Comparison of ENCODE assay signal across 14 cellular contexts in genomic region chr21:17782051-17782450, GRCh38. TPM values are rescaled to one million over a fixed set of nuclear protein-coding genes. Genes with fewer than 3 reads are reported as not detected.
DNase-seq lines count a peak whose midpoint lies in the region; ATAC-seq and TF ChIP-seq lines count a peak whose summit lies in the region.
"Had no signal": no experiment of that assay in that cellular context is flagged by ENCODE, and none has a peak within 500 bp of the region (broad histone marks: within the 10 kb centered on the region; RNA-seq: fewer than 3 reads in every experiment).

No MANE protein-coding gene starts in this region.

- TF ChIP-seq CTCF in tibial nerve (IDR thresholded peaks at IDR 0.05): no peak

- H3K4me3 Mint-ChIP-seq in activated T-cell treated with anti-CD3 and anti-CD28 coated beads, Interleukin-2, amount 50 U/mL, for 72 hours: peak overlapping the region in 1 of 2 donors; percentile 46
- peak overlapping the region; percentile 35 for H3K4me3 Mint-ChIP-seq in activated naive CD8-positive, alpha-beta T cell treated with anti-CD3 and anti-CD28 coated beads for 36 hours
- H3K4me3 Mint-ChIP-seq in stimulated activated memory B cell treated with anti-CD40 and anti-IgM and Interleukin-4, amounts not matched to agents 10 μg/mL and 1 μg/mL and 100 μg/mL, for 72 hours: no peak overlapping the region

- peak overlapping the region; percentile 59 for H3K27ac Mint-ChIP-seq in activated T-cell treated with anti-CD3 and anti-CD28 coated beads, Interleukin-2, amount 50 U/mL, for 72 hours
- H3K27ac Mint-ChIP-seq in activated naive CD8-positive, alpha-beta T cell treated with anti-CD3 and anti-CD28 coated beads for 36 hours: peak overlapping the region; percentile 93
- H3K27ac Mint-ChIP-seq in stimulated activated memory B cell treated with anti-CD40 and anti-IgM and Interleukin-4, amounts not matched to agents 10 μg/mL and 1 μg/mL and 100 μg/mL, for 72 hours: peak overlapping the region; percentile 57

- H3K27me3 ChIP-seq in tibial nerve: no peaks in the 10 kb centered on the region
- H3K27me3 ChIP-seq: cardiac muscle cell, ovary had no signal

- no peaks in the 10 kb centered on the region for H3K27me3 Mint-ChIP-seq in activated T-cell treated with anti-CD3 and anti-CD28 coated beads, Interleukin-2, amount 50 U/mL, for 72 hours (ENCODE audit: low read depth)
- H3K27me3 Mint-ChIP-seq in activated naive CD8-positive, alpha-beta T cell treated with anti-CD3 and anti-CD28 coated beads for 36 hours: no peaks in the 10 kb centered on the region
- H3K27me3 Mint-ChIP-seq in stimulated activated memory B cell treated with anti-CD40 and anti-IgM and Interleukin-4, amounts not matched to agents 10 μg/mL and 1 μg/mL and 100 μg/mL, for 72 hours: no peaks in the 10 kb centered on the region

- H3K36me3 ChIP-seq in KOPT-K1 (ENCODE audit: insufficient read depth, low read length): peaks cover 14% of the 10 kb centered on the region
- peaks cover 0 to 24% (median 0%) of the 10 kb centered on the region in 3 donors for H3K36me3 ChIP-seq in tibial nerve
- H3K36me3 ChIP-seq: ovary had no signal

- TF ChIP-seq EP300 in tibial nerve (IDR thresholded peaks at IDR 0.05): no peak

- peaks cover 4% of the 10 kb centered on the region for H3K9me3 ChIP-seq in KOPT-K1 (ENCODE audit: insufficient read depth, low read length, poor library complexity, severe bottlenecking)
- H3K9me3 ChIP-seq in tibial nerve: no peaks in the 10 kb centered on the region
- H3K9me3 ChIP-seq: ovary had no signal

- TF ChIP-seq POLR2A in tibial nerve (IDR thresholded peaks at IDR 0.05): no peak

- no peak for ATAC-seq in activated T-cell treated with anti-CD3 and anti-CD28 coated beads, Interleukin-2, amount 50 U/mL, for 72 hours (replicated peaks in 1 of 2)
- ATAC-seq in stimulated activated memory B cell treated with anti-CD40 and anti-IgM and Interleukin-4, amounts not matched to agents 10 μg/mL and 1 μg/mL and 100 μg/mL, for 72 hours: no peak

- peaks cover 8 to 18% of the 10 kb centered on the region in 2 donors for H3K36me3 Mint-ChIP-seq in activated T-cell treated with anti-CD3 and anti-CD28 coated beads, Interleukin-2, amount 50 U/mL, for 72 hours (ENCODE audit: insufficient read depth in 2 of 2)
- H3K36me3 Mint-ChIP-seq in activated naive CD8-positive, alpha-beta T cell treated with anti-CD3 and anti-CD28 coated beads for 36 hours: peaks cover 52% of the 10 kb centered on the region
- H3K36me3 Mint-ChIP-seq in stimulated activated memory B cell treated with anti-CD40 and anti-IgM and Interleukin-4, amounts not matched to agents 10 μg/mL and 1 μg/mL and 100 μg/mL, for 72 hours: peaks cover 26% of the 10 kb centered on the region

- H3K4me1 Mint-ChIP-seq in activated T-cell treated with anti-CD3 and anti-CD28 coated beads, Interleukin-2, amount 50 U/mL, for 72 hours (ENCODE audit: low read depth): peaks cover 85% of the 10 kb centered on the region
- H3K4me1 Mint-ChIP-seq in activated naive CD8-positive, alpha-beta T cell treated with anti-CD3 and anti-CD28 coated beads for 36 hours: peaks cover 85% of the 10 kb centered on the region
- peaks cover 63% of the 10 kb centered on the region for H3K4me1 Mint-ChIP-seq in stimulated activated memory B cell treated with anti-CD40 and anti-IgM and Interleukin-4, amounts not matched to agents 10 μg/mL and 1 μg/mL and 100 μg/mL, for 72 hours

- DNase-seq in activated T-cell treated with anti-CD3 and anti-CD28 coated beads, Interleukin-2, amount 50 U/mL, for 72 hours: no peak
- no peak for DNase-seq in activated T-cell treated with anti-CD3 and anti-CD28 coated beads, Interleukin-2, amount 50 U/mL, for 48 hours
- no peak for DNase-seq in activated naive CD8-positive, alpha-beta T cell treated with anti-CD3 and anti-CD28 coated beads for 36 hours
- DNase-seq in KG1 (lab: John Stamatoyannopoulos, UW): no peak
- DNase-seq in foreskin melanocyte: no peak
- no peak for DNase-seq in tibial nerve (ENCODE audit: low spot score in 2 of 2)
- DNase-seq: ACHN, ovary, substantia nigra, WERI-Rb-1 had no signal

- no peaks in the 10 kb centered on the region for H3K9me3 Mint-ChIP-seq in activated T-cell treated with anti-CD3 and anti-CD28 coated beads, Interleukin-2, amount 50 U/mL, for 72 hours
- peaks cover 9% of the 10 kb centered on the region for H3K9me3 Mint-ChIP-seq in activated naive CD8-positive, alpha-beta T cell treated with anti-CD3 and anti-CD28 coated beads for 36 hours
- peaks cover 2% of the 10 kb centered on the region for H3K9me3 Mint-ChIP-seq in stimulated activated memory B cell treated with anti-CD40 and anti-IgM and Interleukin-4, amounts not matched to agents 10 μg/mL and 1 μg/mL and 100 μg/mL, for 72 hours

- H3K4me1 ChIP-seq in tibial nerve: no peaks in the 10 kb centered on the region

- H3K27ac ChIP-seq in KOPT-K1 (ENCODE audit: low read depth, low read length, poor library complexity, severe bottlenecking) (peak overlapping the region; percentile 25), tibial nerve (no peak overlapping the region)
- H3K27ac ChIP-seq: cardiac muscle cell, ovary, SK-N-MC, WERI-Rb-1 had no signal

- no peak overlapping the region for H3K4me3 ChIP-seq in tibial nerve
- H3K4me3 ChIP-seq: cardiac muscle cell, ovary, SK-N-MC had no signal

- 93 to 94% methylated on average over 1 of the region's 1 CpG for WGBS in tibial nerve, 2 donors

RNA-seq across cellular contexts. Expression of gene C21orf91, which starts 37.1 kb away (rescaled TPM):
- total RNA-seq in activated T-cell treated with anti-CD3 and anti-CD28 coated beads, Interleukin-2, amount 50 U/mL, for 72 hours: 10 to 100 TPM; 22.7 to 24.2 TPM
- 10 to 100 TPM; 35.0 to 36.5 TPM for total RNA-seq in activated naive CD8-positive, alpha-beta T cell treated with anti-CD3 and anti-CD28 coated beads for 36 hours
- total RNA-seq in tibial nerve: 10 to 100 TPM in 2 of 4 donors, 1 to 10 TPM in 2; 3.6 to 14.2 (median 9.5) TPM
